In genomic region chr19:51368366-51369282, GRCh38 we compare ENCODE assay signal across 9 cellular contexts. TPM values are rescaled to one million over a fixed set of nuclear protein-coding genes. Genes with fewer than 3 reads are reported as not detected.
DNase-seq lines count a peak whose midpoint lies in the region; ATAC-seq and TF ChIP-seq lines count a peak whose summit lies in the region.
"Had no signal": no experiment of that assay in that cellular context is flagged by ENCODE, and none has a peak within 500 bp of the region (broad histone marks: within the 10 kb centered on the region; RNA-seq: fewer than 3 reads in every experiment).

A gene with protein sequence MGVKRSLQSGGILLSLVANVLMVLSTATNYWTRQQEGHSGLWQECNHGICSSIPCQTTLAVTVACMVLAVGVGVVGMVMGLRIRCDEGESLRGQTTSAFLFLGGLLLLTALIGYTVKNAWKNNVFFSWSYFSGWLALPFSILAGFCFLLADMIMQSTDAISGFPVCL (minus strand): TSS chr19:51369003. CDS start chr19:51368577, 426 bp downstream.

- H3K4me1 ChIP-seq in adrenal gland (replicated peaks in 1 of 2), result peaks cover 16 to 24% of the 10 kb centered on the region in 2 donors

- DNase-seq in AML-193 (lab: John Stamatoyannopoulos, UW) (peak; percentile 33), adrenal gland (no peak), kidney epithelial cell (ENCODE audit: low read depth) (no peak), SW 1271 (lab: John Stamatoyannopoulos, UW) (no peak), NCI-H2196 treated with DMSO at 0.1 percent for 48 hours (lab: John Stamatoyannopoulos, UW; ENCODE audit: unreplicated experiment) (no peak)

- intact Hi-C loops in adrenal gland (cut with DNase I), result no loop called here

- TF ChIP-seq CTCF in adrenal gland (IDR thresholded peaks at IDR 0.05), result no peak
- no peak for TF ChIP-seq CTCF in kidney epithelial cell (IDR thresholded peaks at IDR 0.05; ENCODE audit: insufficient read depth, low read length, poor library complexity, severe bottlenecking)

- no peaks in the 10 kb centered on the region for H3K27me3 ChIP-seq in adrenal gland
- H3K27me3 ChIP-seq in kidney epithelial cell (ENCODE audit: control insufficient read depth, insufficient read depth, low read length), result no peaks in the 10 kb centered on the region

- H3K36me3 ChIP-seq in KOPT-K1 (ENCODE audit: insufficient read depth, low read length), result no peaks in the 10 kb centered on the region
- H3K36me3 ChIP-seq in adrenal gland (replicated peaks in 1 of 2), result no peaks in the 10 kb centered on the region
- H3K36me3 ChIP-seq in kidney epithelial cell (ENCODE audit: control insufficient read depth, insufficient read depth, low read length), result no peaks in the 10 kb centered on the region

- WGBS in adrenal gland, 4 donors, result 52 to 73% (median 60%) methylated on average over 11 to 23 of the region's 23 CpGs

- H3K4me3 ChIP-seq in adrenal gland (peak within 1 kb of the TSS; percentile 44 to 78 (median 59)), kidney epithelial cell (ENCODE audit: low read depth, low read length) (peak within 1 kb of the TSS; percentile 90)

- H3K9me3 ChIP-seq in KOPT-K1 (ENCODE audit: insufficient read depth, low read length, poor library complexity, severe bottlenecking) (no peaks in the 10 kb centered on the region), adrenal gland (replicated peaks in 1 of 3) (no peaks in the 10 kb centered on the region)

- TF ChIP-seq POLR2A in adrenal gland (IDR thresholded peaks at IDR 0.05), result no peak

- H3K27ac ChIP-seq in KOPT-K1 (ENCODE audit: low read depth, low read length, poor library complexity, severe bottlenecking) (peak within 1 kb of the TSS; percentile 82), adrenal gland (peak within 1 kb of the TSS in 4 of 5 donors; percentile 18 to 95 (median 74)), temporal lobe (ENCODE audit: low read depth, low read length) (peak within 1 kb of the TSS; percentile 91)

- ATAC-seq in GM18519 (IDR thresholded peaks at IDR 0.05; ENCODE audit: low FRiP score, unreplicated experiment), result no peak

RNA-seq across cellular contexts. Expression of the gene that starts here (rescaled TPM):
- total RNA-seq in adrenal gland (1 to 10 TPM in 4 of 8 donors, not detected in 4; 1.4 to 2.8 (median 2.3) TPM), kidney epithelial cell (not detected in 2 replicates), temporal lobe (not detected)
- 10 to 100 TPM in 1 of 3 donors, 1 to 10 TPM in 1, under 1 TPM in 1; 0.73 to 11.7 (median 5.5) TPM for polyA plus RNA-seq in adrenal gland
- total RNA-seq: lung microvascular endothelial cell had no signal

Comparison
In these comparisons a context has a peak if more than half of its experiments do, and no peak if none do; other contexts are left out.
1. DNase-seq: peak in AML-193 (2 of 2); none in adrenal gland (0 of 7), kidney epithelial cell (single experiment), SW 1271 (0 of 2) and NCI-H2196 treated with DMSO at 0.1 percent for 48 hours (single experiment).
2. Peak in every context shown above with its lines, with median percentiles within 50 percentile points of each other: H3K27ac ChIP-seq.